ENCODE assay signal across 1 cellular context in the genomic region with DNA sequence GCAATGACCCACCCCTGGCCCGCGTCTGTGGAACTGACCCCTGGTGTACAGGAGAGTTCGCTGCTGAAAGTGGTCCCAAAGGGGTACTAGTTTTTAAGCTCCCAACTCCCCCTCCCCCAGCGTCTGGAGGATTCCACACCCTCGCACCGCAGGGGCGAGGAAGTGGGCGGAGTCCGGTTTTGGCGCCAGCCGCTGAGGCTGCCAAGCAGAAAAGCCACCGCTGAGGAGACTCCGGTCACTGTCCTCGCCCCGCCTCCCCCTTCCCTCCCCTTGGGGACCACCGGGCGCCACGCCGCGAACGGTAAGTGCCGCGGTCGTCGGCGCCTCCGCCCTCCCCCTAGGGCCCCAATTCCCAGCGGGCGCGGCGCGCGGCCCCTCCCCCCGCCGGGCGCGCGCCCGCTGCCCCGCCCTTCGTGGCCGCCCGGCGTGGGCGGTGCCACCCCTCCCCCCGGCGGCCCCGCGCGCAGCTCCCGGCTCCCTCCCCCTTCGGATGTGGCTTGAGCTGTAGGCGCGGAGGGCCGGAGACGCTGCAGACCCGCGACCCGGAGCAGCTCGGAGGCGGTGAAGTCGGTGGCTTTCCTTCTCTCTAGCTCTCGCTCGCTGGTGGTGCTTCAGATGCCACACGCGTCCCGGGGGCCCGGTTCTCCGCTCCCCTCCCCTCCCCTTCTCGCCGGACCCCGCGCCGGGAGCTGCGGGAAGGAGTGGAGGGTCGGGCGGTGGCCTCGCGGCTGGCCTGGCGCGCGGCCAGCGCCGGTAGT.
TF ChIP-seq lines count a peak whose summit lies in the region.

A gene (plus strand): TSS at position 485 of the 758 bp plus-strand sequence. CDS start 1,254 bp downstream, outside the sequence.

TF ChIP-seq in HepG2, 621 proteins besides CTCF, POLR2A, EP300 and RAD21 (continued from another document and continues in another):
- TF ChIP-seq, protein P1, sequence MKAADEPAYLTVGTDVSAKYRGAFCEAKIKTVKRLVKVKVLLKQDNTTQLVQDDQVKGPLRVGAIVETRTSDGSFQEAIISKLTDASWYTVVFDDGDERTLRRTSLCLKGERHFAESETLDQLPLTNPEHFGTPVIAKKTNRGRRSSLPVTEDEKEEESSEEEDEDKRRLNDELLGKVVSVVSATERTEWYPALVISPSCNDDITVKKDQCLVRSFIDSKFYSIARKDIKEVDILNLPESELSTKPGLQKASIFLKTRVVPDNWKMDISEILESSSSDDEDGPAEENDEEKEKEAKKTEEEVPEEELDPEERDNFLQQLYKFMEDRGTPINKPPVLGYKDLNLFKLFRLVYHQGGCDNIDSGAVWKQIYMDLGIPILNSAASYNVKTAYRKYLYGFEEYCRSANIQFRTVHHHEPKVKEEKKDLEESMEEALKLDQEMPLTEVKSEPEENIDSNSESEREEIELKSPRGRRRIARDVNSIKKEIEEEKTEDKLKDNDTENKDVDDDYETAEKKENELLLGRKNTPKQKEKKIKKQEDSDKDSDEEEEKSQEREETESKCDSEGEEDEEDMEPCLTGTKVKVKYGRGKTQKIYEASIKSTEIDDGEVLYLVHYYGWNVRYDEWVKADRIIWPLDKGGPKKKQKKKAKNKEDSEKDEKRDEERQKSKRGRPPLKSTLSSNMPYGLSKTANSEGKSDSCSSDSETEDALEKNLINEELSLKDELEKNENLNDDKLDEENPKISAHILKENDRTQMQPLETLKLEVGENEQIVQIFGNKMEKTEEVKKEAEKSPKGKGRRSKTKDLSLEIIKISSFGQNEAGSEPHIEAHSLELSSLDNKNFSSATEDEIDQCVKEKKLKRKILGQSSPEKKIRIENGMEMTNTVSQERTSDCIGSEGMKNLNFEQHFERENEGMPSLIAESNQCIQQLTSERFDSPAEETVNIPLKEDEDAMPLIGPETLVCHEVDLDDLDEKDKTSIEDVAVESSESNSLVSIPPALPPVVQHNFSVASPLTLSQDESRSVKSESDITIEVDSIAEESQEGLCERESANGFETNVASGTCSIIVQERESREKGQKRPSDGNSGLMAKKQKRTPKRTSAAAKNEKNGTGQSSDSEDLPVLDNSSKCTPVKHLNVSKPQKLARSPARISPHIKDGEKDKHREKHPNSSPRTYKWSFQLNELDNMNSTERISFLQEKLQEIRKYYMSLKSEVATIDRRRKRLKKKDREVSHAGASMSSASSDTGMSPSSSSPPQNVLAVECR (CRISPR knock-in tag; IDR thresholded peaks at IDR 0.05; ENCODE audit: borderline replicate concordance) = peak; percentile 63; the same call in 1 of the 2 replicates
- TF ChIP-seq CBFB (CRISPR knock-in tag; IDR thresholded peaks at IDR 0.05) = no peak
- no peak for TF ChIP-seq ZNF790 (CRISPR knock-in tag; IDR thresholded peaks at IDR 0.05; ENCODE audit: borderline replicate concordance)
- TF ChIP-seq, protein P2, sequence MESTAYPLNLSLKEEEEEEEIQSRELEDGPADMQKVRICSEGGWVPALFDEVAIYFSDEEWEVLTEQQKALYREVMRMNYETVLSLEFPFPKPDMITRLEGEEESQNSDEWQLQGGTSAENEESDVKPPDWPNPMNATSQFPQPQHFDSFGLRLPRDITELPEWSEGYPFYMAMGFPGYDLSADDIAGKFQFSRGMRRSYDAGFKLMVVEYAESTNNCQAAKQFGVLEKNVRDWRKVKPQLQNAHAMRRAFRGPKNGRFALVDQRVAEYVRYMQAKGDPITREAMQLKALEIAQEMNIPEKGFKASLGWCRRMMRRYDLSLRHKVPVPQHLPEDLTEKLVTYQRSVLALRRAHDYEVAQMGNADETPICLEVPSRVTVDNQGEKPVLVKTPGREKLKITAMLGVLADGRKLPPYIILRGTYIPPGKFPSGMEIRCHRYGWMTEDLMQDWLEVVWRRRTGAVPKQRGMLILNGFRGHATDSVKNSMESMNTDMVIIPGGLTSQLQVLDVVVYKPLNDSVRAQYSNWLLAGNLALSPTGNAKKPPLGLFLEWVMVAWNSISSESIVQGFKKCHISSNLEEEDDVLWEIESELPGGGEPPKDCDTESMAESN (CRISPR knock-in tag; conservative IDR thresholded peaks at IDR 0.05) = 0 out of 2 replicates have a peak, but pooled peaks have one; percentile 6
- no peak for TF ChIP-seq ZMYM2 (CRISPR knock-in tag; IDR thresholded peaks at IDR 0.05)
- TF ChIP-seq TAF1 (CRISPR knock-in tag; IDR thresholded peaks at IDR 0.05) = peak; percentile 83
- TF ChIP-seq, protein P3, sequence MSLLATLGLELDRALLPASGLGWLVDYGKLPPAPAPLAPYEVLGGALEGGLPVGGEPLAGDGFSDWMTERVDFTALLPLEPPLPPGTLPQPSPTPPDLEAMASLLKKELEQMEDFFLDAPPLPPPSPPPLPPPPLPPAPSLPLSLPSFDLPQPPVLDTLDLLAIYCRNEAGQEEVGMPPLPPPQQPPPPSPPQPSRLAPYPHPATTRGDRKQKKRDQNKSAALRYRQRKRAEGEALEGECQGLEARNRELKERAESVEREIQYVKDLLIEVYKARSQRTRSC (CRISPR knock-in tag; IDR thresholded peaks at IDR 0.05; ENCODE audit: low read depth) = peak; percentile 68; the same call in 1 of the 2 replicates
- peak; percentile 80 for TF ChIP-seq AGO2 (optimal IDR thresholded peaks at IDR 0.05; ENCODE audit: low read depth, low read length)
- no peak for TF ChIP-seq NR1H2 (CRISPR knock-in tag; IDR thresholded peaks at IDR 0.05; ENCODE audit: borderline replicate concordance, low read depth)
- TF ChIP-seq NFIC (IDR thresholded peaks at IDR 0.05; ENCODE audit: low read length) = 0 out of 2 replicates have a peak, but pooled peaks have one; percentile 18
- TF ChIP-seq NONO (IDR thresholded peaks at IDR 0.05) = no peak
- peak; percentile 51; the same call in 1 of the 2 replicates for TF ChIP-seq NONO (CRISPR knock-in tag; conservative IDR thresholded peaks at IDR 0.05)
- TF ChIP-seq, protein P4, sequence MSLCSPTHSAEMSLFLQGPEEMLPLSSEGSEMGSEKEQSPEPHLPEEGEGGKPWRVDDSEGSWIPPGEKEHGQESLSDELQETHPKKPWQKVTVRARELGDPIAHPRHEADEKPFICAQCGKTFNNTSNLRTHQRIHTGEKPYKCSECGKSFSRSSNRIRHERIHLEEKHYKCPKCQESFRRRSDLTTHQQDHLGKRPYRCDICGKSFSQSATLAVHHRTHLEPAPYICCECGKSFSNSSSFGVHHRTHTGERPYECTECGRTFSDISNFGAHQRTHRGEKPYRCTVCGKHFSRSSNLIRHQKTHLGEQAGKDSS (CRISPR knock-in tag; IDR thresholded peaks at IDR 0.05; ENCODE audit: borderline replicate concordance, low read depth) = 0 out of 2 replicates have a peak, but pooled peaks have one; percentile 4
- TF ChIP-seq, protein P5, sequence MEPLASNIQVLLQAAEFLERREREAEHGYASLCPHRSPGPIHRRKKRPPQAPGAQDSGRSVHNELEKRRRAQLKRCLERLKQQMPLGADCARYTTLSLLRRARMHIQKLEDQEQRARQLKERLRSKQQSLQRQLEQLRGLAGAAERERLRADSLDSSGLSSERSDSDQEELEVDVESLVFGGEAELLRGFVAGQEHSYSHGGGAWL (CRISPR knock-in tag; IDR thresholded peaks at IDR 0.05) = peak; percentile 58; the same call in 1 of the 2 replicates
- 0 out of 2 replicates have a peak, but pooled peaks have one; percentile 81 for TF ChIP-seq RARG (CRISPR knock-in tag; IDR thresholded peaks at IDR 0.05; ENCODE audit: low read depth)
- no peak for TF ChIP-seq NBN (conservative IDR thresholded peaks at IDR 0.05)
- TF ChIP-seq ZSCAN9 (CRISPR knock-in tag; IDR thresholded peaks at IDR 0.05; ENCODE audit: borderline replicate concordance) = peak; percentile 19; the same call in 1 of the 2 replicates
- TF ChIP-seq ELF4 (CRISPR knock-in tag; IDR thresholded peaks at IDR 0.05; ENCODE audit: borderline replicate concordance) = peak; percentile 86; the same call in 1 of the 2 replicates
- TF ChIP-seq, protein P6, sequence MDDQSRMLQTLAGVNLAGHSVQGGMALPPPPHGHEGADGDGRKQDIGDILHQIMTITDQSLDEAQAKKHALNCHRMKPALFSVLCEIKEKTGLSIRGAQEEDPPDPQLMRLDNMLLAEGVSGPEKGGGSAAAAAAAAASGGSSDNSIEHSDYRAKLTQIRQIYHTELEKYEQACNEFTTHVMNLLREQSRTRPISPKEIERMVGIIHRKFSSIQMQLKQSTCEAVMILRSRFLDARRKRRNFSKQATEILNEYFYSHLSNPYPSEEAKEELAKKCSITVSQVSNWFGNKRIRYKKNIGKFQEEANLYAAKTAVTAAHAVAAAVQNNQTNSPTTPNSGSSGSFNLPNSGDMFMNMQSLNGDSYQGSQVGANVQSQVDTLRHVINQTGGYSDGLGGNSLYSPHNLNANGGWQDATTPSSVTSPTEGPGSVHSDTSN (CRISPR knock-in tag; IDR thresholded peaks at IDR 0.05; ENCODE audit: borderline replicate concordance) = no peak
- 0 out of 2 replicates have a peak, but pooled peaks have one; percentile 1 for TF ChIP-seq TBX3 (IDR thresholded peaks at IDR 0.05; ENCODE audit: borderline replicate concordance)
- TF ChIP-seq, protein P7, sequence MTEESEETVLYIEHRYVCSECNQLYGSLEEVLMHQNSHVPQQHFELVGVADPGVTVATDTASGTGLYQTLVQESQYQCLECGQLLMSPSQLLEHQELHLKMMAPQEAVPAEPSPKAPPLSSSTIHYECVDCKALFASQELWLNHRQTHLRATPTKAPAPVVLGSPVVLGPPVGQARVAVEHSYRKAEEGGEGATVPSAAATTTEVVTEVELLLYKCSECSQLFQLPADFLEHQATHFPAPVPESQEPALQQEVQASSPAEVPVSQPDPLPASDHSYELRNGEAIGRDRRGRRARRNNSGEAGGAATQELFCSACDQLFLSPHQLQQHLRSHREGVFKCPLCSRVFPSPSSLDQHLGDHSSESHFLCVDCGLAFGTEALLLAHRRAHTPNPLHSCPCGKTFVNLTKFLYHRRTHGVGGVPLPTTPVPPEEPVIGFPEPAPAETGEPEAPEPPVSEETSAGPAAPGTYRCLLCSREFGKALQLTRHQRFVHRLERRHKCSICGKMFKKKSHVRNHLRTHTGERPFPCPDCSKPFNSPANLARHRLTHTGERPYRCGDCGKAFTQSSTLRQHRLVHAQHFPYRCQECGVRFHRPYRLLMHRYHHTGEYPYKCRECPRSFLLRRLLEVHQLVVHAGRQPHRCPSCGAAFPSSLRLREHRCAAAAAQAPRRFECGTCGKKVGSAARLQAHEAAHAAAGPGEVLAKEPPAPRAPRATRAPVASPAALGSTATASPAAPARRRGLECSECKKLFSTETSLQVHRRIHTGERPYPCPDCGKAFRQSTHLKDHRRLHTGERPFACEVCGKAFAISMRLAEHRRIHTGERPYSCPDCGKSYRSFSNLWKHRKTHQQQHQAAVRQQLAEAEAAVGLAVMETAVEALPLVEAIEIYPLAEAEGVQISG (CRISPR knock-in tag; IDR thresholded peaks at IDR 0.05) = 0 out of 2 replicates have a peak, but pooled peaks have one; percentile 0
- TF ChIP-seq NCOR1 (IDR thresholded peaks at IDR 0.05; ENCODE audit: borderline replicate concordance, low read length) = no peak; the same call in 1 of the 2 replicates
- TF ChIP-seq DMAP1 (CRISPR knock-in tag; IDR thresholded peaks at IDR 0.05) = peak; percentile 69
- TF ChIP-seq, protein P8, sequence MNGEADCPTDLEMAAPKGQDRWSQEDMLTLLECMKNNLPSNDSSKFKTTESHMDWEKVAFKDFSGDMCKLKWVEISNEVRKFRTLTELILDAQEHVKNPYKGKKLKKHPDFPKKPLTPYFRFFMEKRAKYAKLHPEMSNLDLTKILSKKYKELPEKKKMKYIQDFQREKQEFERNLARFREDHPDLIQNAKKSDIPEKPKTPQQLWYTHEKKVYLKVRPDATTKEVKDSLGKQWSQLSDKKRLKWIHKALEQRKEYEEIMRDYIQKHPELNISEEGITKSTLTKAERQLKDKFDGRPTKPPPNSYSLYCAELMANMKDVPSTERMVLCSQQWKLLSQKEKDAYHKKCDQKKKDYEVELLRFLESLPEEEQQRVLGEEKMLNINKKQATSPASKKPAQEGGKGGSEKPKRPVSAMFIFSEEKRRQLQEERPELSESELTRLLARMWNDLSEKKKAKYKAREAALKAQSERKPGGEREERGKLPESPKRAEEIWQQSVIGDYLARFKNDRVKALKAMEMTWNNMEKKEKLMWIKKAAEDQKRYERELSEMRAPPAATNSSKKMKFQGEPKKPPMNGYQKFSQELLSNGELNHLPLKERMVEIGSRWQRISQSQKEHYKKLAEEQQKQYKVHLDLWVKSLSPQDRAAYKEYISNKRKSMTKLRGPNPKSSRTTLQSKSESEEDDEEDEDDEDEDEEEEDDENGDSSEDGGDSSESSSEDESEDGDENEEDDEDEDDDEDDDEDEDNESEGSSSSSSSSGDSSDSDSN (CRISPR knock-in tag; IDR thresholded peaks at IDR 0.05) = peak; percentile 57; the same call in 1 of the 2 replicates
- TF ChIP-seq, protein P9, sequence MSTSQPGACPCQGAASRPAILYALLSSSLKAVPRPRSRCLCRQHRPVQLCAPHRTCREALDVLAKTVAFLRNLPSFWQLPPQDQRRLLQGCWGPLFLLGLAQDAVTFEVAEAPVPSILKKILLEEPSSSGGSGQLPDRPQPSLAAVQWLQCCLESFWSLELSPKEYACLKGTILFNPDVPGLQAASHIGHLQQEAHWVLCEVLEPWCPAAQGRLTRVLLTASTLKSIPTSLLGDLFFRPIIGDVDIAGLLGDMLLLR (CRISPR knock-in tag; IDR thresholded peaks at IDR 0.05) = no peak
- TF ChIP-seq ZNF33B (CRISPR knock-in tag; IDR thresholded peaks at IDR 0.05) = no peak
- TF ChIP-seq PHB2 (IDR thresholded peaks at IDR 0.05; ENCODE audit: partially characterized antibody) = no peak
- TF ChIP-seq, protein P10, sequence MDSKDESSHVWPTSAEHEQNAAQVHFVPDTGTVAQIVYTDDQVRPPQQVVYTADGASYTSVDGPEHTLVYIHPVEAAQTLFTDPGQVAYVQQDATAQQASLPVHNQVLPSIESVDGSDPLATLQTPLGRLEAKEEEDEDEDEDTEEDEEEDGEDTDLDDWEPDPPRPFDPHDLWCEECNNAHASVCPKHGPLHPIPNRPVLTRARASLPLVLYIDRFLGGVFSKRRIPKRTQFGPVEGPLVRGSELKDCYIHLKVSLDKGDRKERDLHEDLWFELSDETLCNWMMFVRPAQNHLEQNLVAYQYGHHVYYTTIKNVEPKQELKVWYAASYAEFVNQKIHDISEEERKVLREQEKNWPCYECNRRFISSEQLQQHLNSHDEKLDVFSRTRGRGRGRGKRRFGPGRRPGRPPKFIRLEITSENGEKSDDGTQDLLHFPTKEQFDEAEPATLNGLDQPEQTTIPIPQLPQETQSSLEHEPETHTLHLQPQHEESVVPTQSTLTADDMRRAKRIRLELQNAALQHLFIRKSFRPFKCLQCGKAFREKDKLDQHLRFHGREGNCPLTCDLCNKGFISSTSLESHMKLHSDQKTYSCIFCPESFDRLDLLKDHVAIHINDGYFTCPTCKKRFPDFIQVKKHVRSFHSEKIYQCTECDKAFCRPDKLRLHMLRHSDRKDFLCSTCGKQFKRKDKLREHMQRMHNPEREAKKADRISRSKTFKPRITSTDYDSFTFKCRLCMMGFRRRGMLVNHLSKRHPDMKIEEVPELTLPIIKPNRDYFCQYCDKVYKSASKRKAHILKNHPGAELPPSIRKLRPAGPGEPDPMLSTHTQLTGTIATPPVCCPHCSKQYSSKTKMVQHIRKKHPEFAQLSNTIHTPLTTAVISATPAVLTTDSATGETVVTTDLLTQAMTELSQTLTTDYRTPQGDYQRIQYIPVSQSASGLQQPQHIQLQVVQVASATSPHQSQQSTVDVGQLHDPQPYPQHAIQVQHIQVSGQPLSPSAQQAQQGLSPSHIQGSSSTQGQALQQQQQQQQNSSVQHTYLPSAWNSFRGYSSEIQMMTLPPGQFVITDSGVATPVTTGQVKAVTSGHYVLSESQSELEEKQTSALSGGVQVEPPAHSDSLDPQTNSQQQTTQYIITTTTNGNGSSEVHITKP (CRISPR knock-in tag; IDR thresholded peaks at IDR 0.05; ENCODE audit: low read depth) = peak; percentile 4; the same call in 1 of the 2 replicates
- TF ChIP-seq, protein P11, sequence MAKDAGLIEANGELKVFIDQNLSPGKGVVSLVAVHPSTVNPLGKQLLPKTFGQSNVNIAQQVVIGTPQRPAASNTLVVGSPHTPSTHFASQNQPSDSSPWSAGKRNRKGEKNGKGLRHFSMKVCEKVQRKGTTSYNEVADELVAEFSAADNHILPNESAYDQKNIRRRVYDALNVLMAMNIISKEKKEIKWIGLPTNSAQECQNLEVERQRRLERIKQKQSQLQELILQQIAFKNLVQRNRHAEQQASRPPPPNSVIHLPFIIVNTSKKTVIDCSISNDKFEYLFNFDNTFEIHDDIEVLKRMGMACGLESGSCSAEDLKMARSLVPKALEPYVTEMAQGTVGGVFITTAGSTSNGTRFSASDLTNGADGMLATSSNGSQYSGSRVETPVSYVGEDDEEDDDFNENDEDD (CRISPR knock-in tag; IDR thresholded peaks at IDR 0.05; ENCODE audit: borderline replicate concordance) = peak; percentile 78
